ENCODE assay signal across 16 cellular contexts in the genomic region with DNA sequence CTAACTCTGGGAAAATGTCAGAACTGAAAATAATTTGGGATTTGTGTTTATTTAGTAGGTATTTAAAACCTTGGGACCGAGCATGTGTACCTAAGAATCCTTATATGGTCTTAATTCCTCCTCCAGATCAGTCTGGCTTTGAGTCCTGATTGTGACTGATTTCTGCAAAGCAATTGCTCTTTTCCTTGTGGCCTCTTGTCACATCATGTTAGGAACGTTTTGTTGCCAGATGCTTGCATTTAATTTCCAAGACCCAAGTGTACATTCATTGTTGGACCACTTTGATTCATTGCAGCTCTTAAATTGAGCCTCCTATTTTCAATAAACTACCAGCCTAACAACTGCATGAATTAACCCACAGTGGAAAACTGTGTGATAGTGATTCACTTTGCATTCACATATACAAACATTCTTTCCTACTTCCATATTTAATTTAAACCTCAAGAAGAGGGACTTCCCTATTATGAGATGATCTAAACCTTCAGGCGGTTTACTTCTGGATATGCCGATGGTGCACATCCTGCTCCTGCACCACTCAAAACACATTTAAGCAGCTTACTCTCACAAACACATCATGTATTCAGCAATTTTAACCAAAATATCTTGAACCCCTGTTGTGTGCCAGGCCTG.
DNase-seq lines count a peak whose midpoint lies in the region; ATAC-seq and TF ChIP-seq lines count a peak whose summit lies in the region.
"Had no signal": no experiment of that assay in that cellular context is flagged by ENCODE, and none has a peak within 500 bp of the region (broad histone marks: within the 10 kb centered on the region; RNA-seq: fewer than 3 reads in every experiment).

No MANE protein-coding gene starts in this region.

- DNase-seq in heart right ventricle (no peak), left cardiac atrium (no peak), uterus (no peak), C1 segment of cervical spinal cord (lab: John Stamatoyannopoulos, UW) (no peak)
- DNase-seq in activated T-cell treated with anti-CD3 and anti-CD28 coated beads, Interleukin-2, amount 50 U/mL, for 48 hours: peak; percentile 37 to 41
- no peak for DNase-seq in naive thymus-derived CD4-positive, alpha-beta T cell
- DNase-seq: activated effector memory CD4-positive, alpha-beta T cell treated with Interleukin-2 at 50 U/mL for 16 hours; foreskin fibroblast; kidney; natural killer cell; NCI-H1048; NCI-H226; SHP77 had no signal

- no peaks in the 10 kb centered on the region for H3K9me3 Mint-ChIP-seq in naive thymus-derived CD4-positive, alpha-beta T cell
- H3K9me3 Mint-ChIP-seq: natural killer cell had no signal

- no peak overlapping the region for H3K4me3 Mint-ChIP-seq in naive thymus-derived CD4-positive, alpha-beta T cell
- H3K4me3 Mint-ChIP-seq: natural killer cell had no signal

- H3K27ac ChIP-seq in heart right ventricle: peak overlapping the region in 9 of 10 donors; percentile 45 to 83 (median 74)
- no peak overlapping the region for H3K27ac ChIP-seq in naive thymus-derived CD4-positive, alpha-beta T cell (ENCODE audit: low read depth, low read length)
- peak overlapping the region; percentile 77 to 80 for H3K27ac ChIP-seq in uterus

- TF ChIP-seq CTCF in heart right ventricle (IDR thresholded peaks at IDR 0.05) (no peak), uterus (IDR thresholded peaks at IDR 0.05) (no peak)

- no peaks in the 10 kb centered on the region for H3K9me3 ChIP-seq in heart right ventricle
- H3K9me3 ChIP-seq in naive thymus-derived CD4-positive, alpha-beta T cell (ENCODE audit: control insufficient read depth in 2 of 3, low read length in 3 of 3): no peaks in the 10 kb centered on the region
- H3K9me3 ChIP-seq in uterus: no peaks in the 10 kb centered on the region

- CTCF ChIA-PET in naive thymus-derived CD4-positive, alpha-beta T cell (lab: Charles Lee): no interaction called here

- TF ChIP-seq POLR2A in uterus (IDR thresholded peaks at IDR 0.05): no peak

- H3K27ac Mint-ChIP-seq in naive thymus-derived CD4-positive, alpha-beta T cell: no peak overlapping the region

- H3K4me1 ChIP-seq in heart right ventricle: peaks cover 13 to 99% (median 86%) of the 10 kb centered on the region in 9 donors
- H3K4me1 ChIP-seq in naive thymus-derived CD4-positive, alpha-beta T cell (ENCODE audit: control insufficient read depth in 2 of 2, insufficient read depth in 2 of 2, low read length in 2 of 2): no peaks in the 10 kb centered on the region
- H3K4me1 ChIP-seq in uterus: peaks cover 17 to 48% of the 10 kb centered on the region in 2 donors

- H3K36me3 ChIP-seq in heart right ventricle: peaks cover 0 to 25% (median 0%) of the 10 kb centered on the region in 9 donors
- peaks cover 0 to 6% (median 0%) of the 10 kb centered on the region in 3 experiments for H3K36me3 ChIP-seq in naive thymus-derived CD4-positive, alpha-beta T cell (ENCODE audit: control insufficient read depth in 2 of 3, insufficient read depth in 3 of 3, low read length in 3 of 3)
- H3K36me3 ChIP-seq in uterus: no peaks in the 10 kb centered on the region

- no peak for ATAC-seq in heart right ventricle
- no peak for ATAC-seq in left cardiac atrium
- ATAC-seq in naive thymus-derived CD4-positive, alpha-beta T cell: peak; percentile 63
- ATAC-seq in HG03565 (IDR thresholded peaks at IDR 0.05; ENCODE audit: unreplicated experiment): no peak
- ATAC-seq in GM19395 (IDR thresholded peaks at IDR 0.05; ENCODE audit: unreplicated experiment): no peak
- ATAC-seq: natural killer cell had no signal

- no peaks in the 10 kb centered on the region for H3K27me3 Mint-ChIP-seq in naive thymus-derived CD4-positive, alpha-beta T cell

- H3K27me3 ChIP-seq in heart right ventricle: no peaks in the 10 kb centered on the region
- H3K27me3 ChIP-seq in naive thymus-derived CD4-positive, alpha-beta T cell (ENCODE audit: control insufficient read depth in 2 of 2, insufficient read depth in 2 of 2, low read length in 2 of 2): no peaks in the 10 kb centered on the region
- H3K27me3 ChIP-seq in uterus: no peaks in the 10 kb centered on the region

- peaks cover 33 to 88% (median 77%) of the 10 kb centered on the region in 7 donors for H3K4me1 Mint-ChIP-seq in naive thymus-derived CD4-positive, alpha-beta T cell

- peaks cover 8 to 66% (median 42%) of the 10 kb centered on the region in 5 donors for H3K36me3 Mint-ChIP-seq in naive thymus-derived CD4-positive, alpha-beta T cell
- H3K36me3 Mint-ChIP-seq: natural killer cell had no signal

- POLR2A ChIA-PET in naive thymus-derived CD4-positive, alpha-beta T cell (lab: Charles Lee): interaction anchor here (1.1 kb wide), 1 partner anchor 118 kb away, joined by 3 read pairs; the partner anchor contains the start of gene AFF1

- 65 to 70% methylated on average over 4 of the region's 4 CpGs for WGBS in heart right ventricle, 2 donors

- intact Hi-C loops in heart right ventricle (cut with DNase I): loop anchor here in 1 of 10 donors (5.0 kb wide), 1 partner anchor 41 kb away; no protein-coding TSS in a partner anchor
- intact Hi-C loops in left cardiac atrium (cut with DNase I): no loop called here
- intact Hi-C loops in naive thymus-derived CD4-positive, alpha-beta T cell (cut with micrococcal nuclease): no loop called here
- intact Hi-C loops in uterus (cut with DNase I; ENCODE audit: low total_unique reads): no loop called here

- H3K4me3 ChIP-seq in heart right ventricle (no peak overlapping the region), uterus (no peak overlapping the region)
- no peak overlapping the region for H3K4me3 ChIP-seq in naive thymus-derived CD4-positive, alpha-beta T cell (ENCODE audit: low read length)
- H3K4me3 ChIP-seq: smooth muscle cell had no signal

Comparison
In these comparisons a context has a peak if more than half of its experiments do, and no peak if none do; other contexts are left out.
1. DNase-seq: peak in activated T-cell treated with anti-CD3 and anti-CD28 coated beads, Interleukin-2, amount 50 U/mL, for 48 hours (2 of 2); none in heart right ventricle (0 of 2), left cardiac atrium (single experiment), naive thymus-derived CD4-positive, alpha-beta T cell (0 of 9), uterus (0 of 2) and C1 segment of cervical spinal cord (0 of 14).